1 cellular context compared by ENCODE assay signal in the genomic region with DNA sequence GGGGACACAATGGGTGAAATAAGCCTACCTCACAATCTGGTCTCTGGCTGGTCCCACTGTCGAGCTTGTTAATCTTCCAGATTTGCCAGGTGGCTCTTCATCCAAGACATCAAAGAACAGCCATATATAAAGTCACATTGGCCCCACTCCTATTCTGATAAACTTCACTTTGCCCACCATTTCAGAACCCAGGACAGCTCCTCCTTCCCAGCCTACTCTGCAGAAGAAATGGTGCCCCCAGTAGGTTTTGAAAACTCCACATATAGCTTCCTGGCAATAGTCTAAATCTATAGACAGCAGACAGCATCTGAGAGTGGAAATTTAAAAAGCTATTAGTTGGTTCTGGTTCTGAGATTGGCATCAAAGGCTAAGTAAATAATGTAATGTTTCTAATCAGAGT.
TF ChIP-seq lines count a peak whose summit lies in the region.

No MANE protein-coding gene starts in this region.

TF ChIP-seq in H1, 55 proteins besides CTCF, POLR2A, EP300 and RAD21 (continued from another document):
- TF ChIP-seq, protein P1, sequence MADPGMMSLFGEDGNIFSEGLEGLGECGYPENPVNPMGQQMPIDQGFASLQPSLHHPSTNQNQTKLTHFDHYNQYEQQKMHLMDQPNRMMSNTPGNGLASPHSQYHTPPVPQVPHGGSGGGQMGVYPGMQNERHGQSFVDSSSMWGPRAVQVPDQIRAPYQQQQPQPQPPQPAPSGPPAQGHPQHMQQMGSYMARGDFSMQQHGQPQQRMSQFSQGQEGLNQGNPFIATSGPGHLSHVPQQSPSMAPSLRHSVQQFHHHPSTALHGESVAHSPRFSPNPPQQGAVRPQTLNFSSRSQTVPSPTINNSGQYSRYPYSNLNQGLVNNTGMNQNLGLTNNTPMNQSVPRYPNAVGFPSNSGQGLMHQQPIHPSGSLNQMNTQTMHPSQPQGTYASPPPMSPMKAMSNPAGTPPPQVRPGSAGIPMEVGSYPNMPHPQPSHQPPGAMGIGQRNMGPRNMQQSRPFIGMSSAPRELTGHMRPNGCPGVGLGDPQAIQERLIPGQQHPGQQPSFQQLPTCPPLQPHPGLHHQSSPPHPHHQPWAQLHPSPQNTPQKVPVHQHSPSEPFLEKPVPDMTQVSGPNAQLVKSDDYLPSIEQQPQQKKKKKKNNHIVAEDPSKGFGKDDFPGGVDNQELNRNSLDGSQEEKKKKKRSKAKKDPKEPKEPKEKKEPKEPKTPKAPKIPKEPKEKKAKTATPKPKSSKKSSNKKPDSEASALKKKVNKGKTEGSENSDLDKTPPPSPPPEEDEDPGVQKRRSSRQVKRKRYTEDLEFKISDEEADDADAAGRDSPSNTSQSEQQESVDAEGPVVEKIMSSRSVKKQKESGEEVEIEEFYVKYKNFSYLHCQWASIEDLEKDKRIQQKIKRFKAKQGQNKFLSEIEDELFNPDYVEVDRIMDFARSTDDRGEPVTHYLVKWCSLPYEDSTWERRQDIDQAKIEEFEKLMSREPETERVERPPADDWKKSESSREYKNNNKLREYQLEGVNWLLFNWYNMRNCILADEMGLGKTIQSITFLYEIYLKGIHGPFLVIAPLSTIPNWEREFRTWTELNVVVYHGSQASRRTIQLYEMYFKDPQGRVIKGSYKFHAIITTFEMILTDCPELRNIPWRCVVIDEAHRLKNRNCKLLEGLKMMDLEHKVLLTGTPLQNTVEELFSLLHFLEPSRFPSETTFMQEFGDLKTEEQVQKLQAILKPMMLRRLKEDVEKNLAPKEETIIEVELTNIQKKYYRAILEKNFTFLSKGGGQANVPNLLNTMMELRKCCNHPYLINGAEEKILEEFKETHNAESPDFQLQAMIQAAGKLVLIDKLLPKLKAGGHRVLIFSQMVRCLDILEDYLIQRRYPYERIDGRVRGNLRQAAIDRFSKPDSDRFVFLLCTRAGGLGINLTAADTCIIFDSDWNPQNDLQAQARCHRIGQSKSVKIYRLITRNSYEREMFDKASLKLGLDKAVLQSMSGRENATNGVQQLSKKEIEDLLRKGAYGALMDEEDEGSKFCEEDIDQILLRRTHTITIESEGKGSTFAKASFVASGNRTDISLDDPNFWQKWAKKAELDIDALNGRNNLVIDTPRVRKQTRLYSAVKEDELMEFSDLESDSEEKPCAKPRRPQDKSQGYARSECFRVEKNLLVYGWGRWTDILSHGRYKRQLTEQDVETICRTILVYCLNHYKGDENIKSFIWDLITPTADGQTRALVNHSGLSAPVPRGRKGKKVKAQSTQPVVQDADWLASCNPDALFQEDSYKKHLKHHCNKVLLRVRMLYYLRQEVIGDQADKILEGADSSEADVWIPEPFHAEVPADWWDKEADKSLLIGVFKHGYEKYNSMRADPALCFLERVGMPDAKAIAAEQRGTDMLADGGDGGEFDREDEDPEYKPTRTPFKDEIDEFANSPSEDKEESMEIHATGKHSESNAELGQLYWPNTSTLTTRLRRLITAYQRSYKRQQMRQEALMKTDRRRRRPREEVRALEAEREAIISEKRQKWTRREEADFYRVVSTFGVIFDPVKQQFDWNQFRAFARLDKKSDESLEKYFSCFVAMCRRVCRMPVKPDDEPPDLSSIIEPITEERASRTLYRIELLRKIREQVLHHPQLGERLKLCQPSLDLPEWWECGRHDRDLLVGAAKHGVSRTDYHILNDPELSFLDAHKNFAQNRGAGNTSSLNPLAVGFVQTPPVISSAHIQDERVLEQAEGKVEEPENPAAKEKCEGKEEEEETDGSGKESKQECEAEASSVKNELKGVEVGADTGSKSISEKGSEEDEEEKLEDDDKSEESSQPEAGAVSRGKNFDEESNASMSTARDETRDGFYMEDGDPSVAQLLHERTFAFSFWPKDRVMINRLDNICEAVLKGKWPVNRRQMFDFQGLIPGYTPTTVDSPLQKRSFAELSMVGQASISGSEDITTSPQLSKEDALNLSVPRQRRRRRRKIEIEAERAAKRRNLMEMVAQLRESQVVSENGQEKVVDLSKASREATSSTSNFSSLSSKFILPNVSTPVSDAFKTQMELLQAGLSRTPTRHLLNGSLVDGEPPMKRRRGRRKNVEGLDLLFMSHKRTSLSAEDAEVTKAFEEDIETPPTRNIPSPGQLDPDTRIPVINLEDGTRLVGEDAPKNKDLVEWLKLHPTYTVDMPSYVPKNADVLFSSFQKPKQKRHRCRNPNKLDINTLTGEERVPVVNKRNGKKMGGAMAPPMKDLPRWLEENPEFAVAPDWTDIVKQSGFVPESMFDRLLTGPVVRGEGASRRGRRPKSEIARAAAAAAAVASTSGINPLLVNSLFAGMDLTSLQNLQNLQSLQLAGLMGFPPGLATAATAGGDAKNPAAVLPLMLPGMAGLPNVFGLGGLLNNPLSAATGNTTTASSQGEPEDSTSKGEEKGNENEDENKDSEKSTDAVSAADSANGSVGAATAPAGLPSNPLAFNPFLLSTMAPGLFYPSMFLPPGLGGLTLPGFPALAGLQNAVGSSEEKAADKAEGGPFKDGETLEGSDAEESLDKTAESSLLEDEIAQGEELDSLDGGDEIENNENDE (IDR thresholded peaks at IDR 0.05; ENCODE audit: insufficient replicate concordance, low read length): no peak
- TF ChIP-seq, protein P2, sequence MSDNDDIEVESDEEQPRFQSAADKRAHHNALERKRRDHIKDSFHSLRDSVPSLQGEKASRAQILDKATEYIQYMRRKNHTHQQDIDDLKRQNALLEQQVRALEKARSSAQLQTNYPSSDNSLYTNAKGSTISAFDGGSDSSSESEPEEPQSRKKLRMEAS (IDR thresholded peaks at IDR 0.05): no peak
- TF ChIP-seq SUZ12 (IDR thresholded peaks at IDR 0.05; ENCODE audit: low read length) (no peak), KDM4A (IDR thresholded peaks at IDR 0.05; ENCODE audit: low read depth, low read length, severe bottlenecking) (no peak), TAF7 (optimal IDR thresholded peaks at IDR 0.05; ENCODE audit: borderline replicate concordance, low read depth, low read length) (no peak), SAP30 (IDR thresholded peaks at IDR 0.05; ENCODE audit: insufficient read depth, insufficient replicate concordance, low read length) (no peak), CHD1 (IDR thresholded peaks at IDR 0.05; ENCODE audit: low read depth, low read length) (no peak), TCF12 (IDR thresholded peaks at IDR 0.05; ENCODE audit: low read depth, low read length) (no peak), TBP (IDR thresholded peaks at IDR 0.05; ENCODE audit: low read depth, low read length) (no peak), SP2 (IDR thresholded peaks at IDR 0.05; ENCODE audit: low read length) (no peak), TAF1 (IDR thresholded peaks at IDR 0.05; ENCODE audit: low read depth, low read length) (no peak), GTF2F1 (IDR thresholded peaks at IDR 0.05; ENCODE audit: borderline replicate concordance, low read depth, low read length) (no peak), SIN3A (conservative IDR thresholded peaks at IDR 0.05 in 1 of 2, IDR thresholded peaks at IDR 0.05 in 1 of 2; ENCODE audit: low read depth in 1 of 2, low read length in 2 of 2) (no peak)
